In the genomic region with DNA sequence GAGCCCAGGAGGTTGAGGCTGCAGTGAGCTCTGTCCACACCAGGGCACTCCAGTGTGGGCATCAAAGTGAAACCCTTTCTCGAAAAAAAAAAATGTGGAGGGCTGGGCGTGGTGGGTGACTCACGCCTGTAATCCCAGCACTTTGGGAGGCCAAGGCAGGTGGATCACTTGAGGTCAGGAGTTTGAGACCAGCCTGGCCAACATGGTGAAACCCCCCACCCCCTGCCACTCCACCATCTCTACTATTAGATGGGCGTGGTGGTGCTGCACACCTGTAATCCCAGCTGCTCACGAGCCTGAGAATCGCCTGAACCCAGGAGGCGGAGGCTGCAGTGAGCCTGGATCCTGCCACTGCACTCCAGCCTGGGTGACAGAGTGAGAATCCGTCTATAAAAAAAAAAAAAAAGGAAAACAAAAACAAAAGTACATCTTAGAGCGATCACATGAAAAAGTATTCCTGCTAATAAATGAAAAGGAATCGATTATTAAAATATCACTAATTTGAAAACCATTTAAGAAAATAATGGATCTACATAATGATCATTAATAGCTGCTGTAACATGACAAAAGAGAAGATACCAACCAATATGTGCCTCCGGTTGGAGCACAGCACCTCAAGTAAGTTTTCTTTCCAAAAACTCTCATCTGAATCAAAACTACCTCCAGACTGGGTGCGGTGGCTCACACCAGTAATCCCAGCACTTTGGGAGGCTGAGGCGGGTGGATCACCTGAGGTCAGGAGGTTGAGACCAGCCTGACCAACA, we compare ENCODE assay signal across 8 cellular contexts. TPM values are rescaled to one million over a fixed set of nuclear protein-coding genes. Genes with fewer than 3 reads are reported as not detected.
DNase-seq lines count a peak whose midpoint lies in the region; ATAC-seq, FAIRE-seq and TF ChIP-seq lines count a peak whose summit lies in the region.

No MANE protein-coding gene starts in this region.

- TF ChIP-seq POLR2A in heart left ventricle (IDR thresholded peaks at IDR 0.05) = no peak

- H4K20me1 ChIP-seq in DND-41 (ENCODE audit: insufficient read depth, low read length) (peaks cover 80% of the 10 kb centered on the region), Karpas-422 (ENCODE audit: insufficient read depth, low read depth, low read length) (peaks cover 64% of the 10 kb centered on the region), astrocyte (ENCODE audit: insufficient read depth, low read length) (peaks cover 88% of the 10 kb centered on the region)

- ATAC-seq in DND-41 (ENCODE audit: insufficient read depth, low read depth) = no peak
- no peak for ATAC-seq in heart left ventricle

- no peaks in the 10 kb centered on the region for H3K9me3 Mint-ChIP-seq in astrocyte (ENCODE audit: unreplicated experiment)

- H3K27me3 Mint-ChIP-seq in astrocyte (ENCODE audit: low read depth, unreplicated experiment) = no peaks in the 10 kb centered on the region

- H3K36me3 Mint-ChIP-seq in astrocyte (ENCODE audit: low read depth, unreplicated experiment) = peaks cover 6% of the 10 kb centered on the region

- TF ChIP-seq CTCF in DND-41 (IDR thresholded peaks at IDR 0.05; ENCODE audit: borderline replicate concordance, extremely low read depth, low read length, poor library complexity, severe bottlenecking) (no peak), astrocyte (IDR thresholded peaks at IDR 0.05; ENCODE audit: insufficient read depth, low read depth, low read length) (no peak), neutrophil (IDR thresholded peaks at IDR 0.05) (no peak), heart left ventricle (IDR thresholded peaks at IDR 0.05) (no peak), ascending aorta (IDR thresholded peaks at IDR 0.05) (no peak)

- peaks cover 38% of the 10 kb centered on the region for H3K4me1 Mint-ChIP-seq in astrocyte (ENCODE audit: low read depth, unreplicated experiment)

- H3K36me3 ChIP-seq in DND-41 (ENCODE audit: insufficient read depth, low read length) (peaks cover 68% of the 10 kb centered on the region), Karpas-422 (ENCODE audit: insufficient read depth, low read length) (peaks cover 32% of the 10 kb centered on the region), astrocyte (ENCODE audit: insufficient read depth, low read length) (peaks cover 6% of the 10 kb centered on the region), neutrophil (no peaks in the 10 kb centered on the region), heart left ventricle (peaks cover 0 to 42% (median 7%) of the 10 kb centered on the region in 9 donors), ascending aorta (peaks cover 0 to 8% of the 10 kb centered on the region in 2 donors)

- H3K4me1 ChIP-seq in DND-41 (ENCODE audit: insufficient read depth, low read length) = peaks cover 72% of the 10 kb centered on the region
- H3K4me1 ChIP-seq in Karpas-422 (ENCODE audit: low read length) = peaks cover 73% of the 10 kb centered on the region
- peaks cover 18% of the 10 kb centered on the region for H3K4me1 ChIP-seq in astrocyte (ENCODE audit: insufficient read depth, low read length)
- peaks cover 38 to 49% of the 10 kb centered on the region in 2 experiments for H3K4me1 ChIP-seq in neutrophil (ENCODE audit: control insufficient read depth in 1 of 2, insufficient read depth in 1 of 2, low read depth in 1 of 2, low read length in 1 of 2)
- peaks cover 14 to 80% (median 55%) of the 10 kb centered on the region in 12 donors for H3K4me1 ChIP-seq in heart left ventricle
- H3K4me1 ChIP-seq in ascending aorta = peaks cover 3 to 36% of the 10 kb centered on the region in 2 donors

- H3K79me2 ChIP-seq in DND-41 (ENCODE audit: insufficient read depth, low read length) = peaks cover 100% of the 10 kb centered on the region
- H3K79me2 ChIP-seq in Karpas-422 (ENCODE audit: low read length) = peaks cover 97% of the 10 kb centered on the region
- peaks cover 98% of the 10 kb centered on the region for H3K79me2 ChIP-seq in astrocyte (ENCODE audit: insufficient read depth, low read length)

- peak overlapping the region; percentile 98 for H3K9ac ChIP-seq in DND-41 (ENCODE audit: low read depth, low read length)
- H3K9ac ChIP-seq in Karpas-422 (ENCODE audit: low read length) = peak overlapping the region; percentile 40
- peak overlapping the region; percentile 1 for H3K9ac ChIP-seq in astrocyte (ENCODE audit: low read length)

- no peaks in the 10 kb centered on the region for H3K27me3 ChIP-seq in DND-41 (ENCODE audit: insufficient read depth, low read length, poor library complexity)
- no peaks in the 10 kb centered on the region for H3K27me3 ChIP-seq in Karpas-422 (ENCODE audit: low read length)
- no peaks in the 10 kb centered on the region for H3K27me3 ChIP-seq in astrocyte (ENCODE audit: insufficient read depth, low read length)
- no peaks in the 10 kb centered on the region for H3K27me3 ChIP-seq in neutrophil
- no peaks in the 10 kb centered on the region for H3K27me3 ChIP-seq in heart left ventricle
- no peaks in the 10 kb centered on the region for H3K27me3 ChIP-seq in ascending aorta

- intact Hi-C loops in heart left ventricle (cut with DNase I) = no loop called here
- intact Hi-C loops in ascending aorta (cut with DNase I) = no loop called here

- DNase-seq in DND-41 (no peak), Karpas-422 (no peak), astrocyte (ENCODE audit: low read depth) (no peak), D341Med (ENCODE audit: low spot score) (no peak), heart left ventricle (no peak), ascending aorta (ENCODE audit: low spot score in 2 of 2) (no peak), substantia nigra (lab: John Stamatoyannopoulos, UW) (no peak)

- H3K9me3 ChIP-seq in DND-41 (ENCODE audit: insufficient read depth, low read length, severe bottlenecking) (no peaks in the 10 kb centered on the region), Karpas-422 (ENCODE audit: low read length) (no peaks in the 10 kb centered on the region), astrocyte (ENCODE audit: insufficient read depth, low read depth, low read length) (no peaks in the 10 kb centered on the region), neutrophil (no peaks in the 10 kb centered on the region), heart left ventricle (no peaks in the 10 kb centered on the region), ascending aorta (no peaks in the 10 kb centered on the region)

- H3K4me2 ChIP-seq in DND-41 (ENCODE audit: insufficient read depth, low read length) = peak overlapping the region; percentile 94
- H3K4me2 ChIP-seq in Karpas-422 (ENCODE audit: low read depth, low read length, poor library complexity, severe bottlenecking) = peak overlapping the region; percentile 92
- peak overlapping the region; percentile 60 for H3K4me2 ChIP-seq in astrocyte (ENCODE audit: low read length)

- no peak overlapping the region for H3K27ac Mint-ChIP-seq in astrocyte (ENCODE audit: unreplicated experiment)

- peak overlapping the region; percentile 58 for H3K4me3 Mint-ChIP-seq in astrocyte (ENCODE audit: unreplicated experiment)

- H2AFZ ChIP-seq in DND-41 (ENCODE audit: low read depth, low read length) (no peak overlapping the region), Karpas-422 (ENCODE audit: low read length) (no peak overlapping the region), astrocyte (ENCODE audit: low read depth, low read length) (no peak overlapping the region)

- WGBS in heart left ventricle, 4 donors = 79 to 84% (median 81%) methylated on average over 13 of the region's 13 CpGs

- no peak for FAIRE-seq in astrocyte (lab: Jason Lieb, UNC)

- H3K27ac ChIP-seq in DND-41 (ENCODE audit: low read length) (peak overlapping the region; percentile 75), Karpas-422 (ENCODE audit: low read length) (peak overlapping the region; percentile 50; the same call in 1 of the 2 replicates), astrocyte (ENCODE audit: low read depth, low read length) (no peak overlapping the region), neutrophil (peak overlapping the region; percentile 66), heart left ventricle (peak overlapping the region in 1 of 12 donors; percentile 99), ascending aorta (no peak overlapping the region), substantia nigra (ENCODE audit: low read depth, low read length, poor library complexity, severe bottlenecking) (no peak overlapping the region)

- H3K4me3 ChIP-seq in DND-41 (ENCODE audit: low read depth in 1 of 2, low read length in 2 of 2) = peak overlapping the region in 1 of 2 experiments; percentile 87; a peak in 2 of 4 replicates
- peak overlapping the region; percentile 98 for H3K4me3 ChIP-seq in Karpas-422 (ENCODE audit: low read length)
- H3K4me3 ChIP-seq in astrocyte (ENCODE audit: insufficient read depth, low read depth, low read length) = no peak overlapping the region
- peak overlapping the region; percentile 16 to 42 for H3K4me3 ChIP-seq in neutrophil (ENCODE audit: low read depth in 1 of 2, low read length in 1 of 2)
- peak overlapping the region in 1 of 12 donors; percentile 90 for H3K4me3 ChIP-seq in heart left ventricle
- no peak overlapping the region for H3K4me3 ChIP-seq in ascending aorta

- no peaks in the 10 kb centered on the region for H3K9me2 ChIP-seq in Karpas-422 (replicated peaks; ENCODE audit: insufficient read depth, low read length)

RNA-seq across cellular contexts. Expression of a gene that starts 4.9 kb away (rescaled TPM):
- total RNA-seq in Karpas-422 (2014; rRNA removed; shearing (Covaris generic); ENCODE audit: low replicate concordance) = 160 and 269 TPM in 2 replicates
- total RNA-seq in astrocyte (143 and 151 TPM in 2 replicates), heart left ventricle (100 to 1,000 TPM in 1 of 9 donors, 10 to 100 TPM in 8; 60.4 to 142 (median 79.1) TPM), ascending aorta (101 TPM)
- polyA plus RNA-seq in heart left ventricle = 10 to 100 TPM; 24.0 to 95.2 TPM

RNA-seq across cellular contexts. Expression of a gene that starts 32.7 kb away (rescaled TPM):
- total RNA-seq in Karpas-422 (2014; rRNA removed; shearing (Covaris generic); ENCODE audit: low replicate concordance) = not detected in 2 replicates
- total RNA-seq in astrocyte (not detected in 2 replicates), heart left ventricle (not detected), ascending aorta (not detected)
- polyA plus RNA-seq in heart left ventricle = under 1 TPM in 1 of 2 donors, not detected in 1; 0.14 TPM

RNA-seq across cellular contexts. Expression of a gene that starts 32.8 kb away (rescaled TPM):
- total RNA-seq in Karpas-422 (2014; rRNA removed; shearing (Covaris generic); ENCODE audit: low replicate concordance) = 11.5 and 11.8 TPM in 2 replicates
- total RNA-seq in astrocyte (2.6 and 2.8 TPM in 2 replicates), heart left ventricle (1 to 10 TPM; 1.8 to 5.1 (median 2.4) TPM), ascending aorta (3.9 TPM)
- polyA plus RNA-seq in heart left ventricle = 1 to 10 TPM; 2.2 to 3.4 TPM

Comparison
In these comparisons a context has a peak if more than half of its experiments do, and no peak if none do; other contexts are left out.
1. H3K27ac ChIP-seq: peak in DND-41 (single experiment), Karpas-422 (single experiment) and neutrophil (single experiment); none in astrocyte (single experiment), ascending aorta (0 of 2) and substantia nigra (single experiment).
2. H3K4me3 ChIP-seq: peak in Karpas-422 (single experiment) and neutrophil (2 of 2); none in astrocyte (single experiment) and ascending aorta (0 of 2).
3. H3K9ac ChIP-seq: peak in every context shown above with its lines; median percentile 98 in DND-41; 40 in Karpas-422; 1 in astrocyte.
4. Peak in every context shown above with its lines, with median percentiles within 50 percentile points of each other: H3K4me2 ChIP-seq.